ENCODE assay signal across 1 cellular context in the genomic region with DNA sequence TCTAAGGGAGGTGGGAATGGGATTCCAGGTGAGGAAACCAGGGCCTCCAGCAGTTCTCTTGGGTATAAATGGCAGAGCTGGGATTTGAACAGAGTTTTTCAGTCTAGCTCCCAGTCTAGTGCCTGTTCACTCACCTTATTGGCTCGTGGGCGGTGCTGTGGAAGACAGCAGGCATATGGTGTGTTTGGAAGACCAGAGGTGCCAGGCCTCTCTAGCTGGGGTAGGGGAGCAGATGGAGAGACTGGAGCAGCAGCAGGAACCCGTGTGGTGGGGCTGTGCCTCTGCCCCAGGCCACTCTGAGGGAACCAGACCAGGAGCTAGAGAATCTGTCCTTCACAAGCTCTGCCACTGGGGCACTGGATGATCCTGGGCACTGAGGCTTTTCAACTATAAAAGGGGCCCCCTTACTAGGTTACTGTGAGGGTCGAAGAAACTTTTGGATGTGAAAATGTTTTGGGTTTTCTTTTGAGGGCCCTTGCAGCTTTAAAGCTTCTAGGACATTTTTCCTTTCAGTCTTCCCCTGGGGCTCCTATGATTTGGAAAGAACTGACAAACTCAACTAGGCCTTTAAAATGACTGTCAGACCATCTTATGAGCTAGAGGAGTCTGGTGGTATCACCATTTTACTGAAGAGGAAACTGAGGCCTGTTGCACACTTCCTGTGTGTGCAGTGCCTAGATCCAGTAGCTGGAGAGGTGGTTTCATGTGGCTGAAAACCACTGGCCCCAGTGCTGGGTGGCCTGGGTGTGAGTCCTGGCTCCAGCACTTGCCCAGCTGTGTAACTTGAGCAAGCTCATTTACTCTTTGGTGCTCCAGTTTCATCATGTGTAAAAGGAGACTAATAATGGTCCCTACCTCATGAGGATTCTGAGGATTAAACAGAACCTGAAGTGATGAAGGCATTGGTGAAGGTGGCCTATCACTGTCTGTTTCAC.
TF ChIP-seq lines count a peak whose summit lies in the region.

No MANE protein-coding gene starts in this region.

TF ChIP-seq in IMR-90, 13 proteins besides CTCF, POLR2A, EP300 and RAD21 (continued from another document):
- TF ChIP-seq MAZ (IDR thresholded peaks at IDR 0.05; ENCODE audit: borderline replicate concordance, low read depth, low read length) (no peak), SMC3 (IDR thresholded peaks at IDR 0.05; ENCODE audit: low read depth, low read length) (no peak), CEBPB (IDR thresholded peaks at IDR 0.05; ENCODE audit: low read depth, low read length) (no peak), FOS (IDR thresholded peaks at IDR 0.05; ENCODE audit: low read depth, low read length) (no peak), BHLHE40 (IDR thresholded peaks at IDR 0.05; ENCODE audit: low read depth, low read length) (no peak), RCOR1 (IDR thresholded peaks at IDR 0.05; ENCODE audit: insufficient replicate concordance, low read length) (no peak)
- TF ChIP-seq, protein P1, sequence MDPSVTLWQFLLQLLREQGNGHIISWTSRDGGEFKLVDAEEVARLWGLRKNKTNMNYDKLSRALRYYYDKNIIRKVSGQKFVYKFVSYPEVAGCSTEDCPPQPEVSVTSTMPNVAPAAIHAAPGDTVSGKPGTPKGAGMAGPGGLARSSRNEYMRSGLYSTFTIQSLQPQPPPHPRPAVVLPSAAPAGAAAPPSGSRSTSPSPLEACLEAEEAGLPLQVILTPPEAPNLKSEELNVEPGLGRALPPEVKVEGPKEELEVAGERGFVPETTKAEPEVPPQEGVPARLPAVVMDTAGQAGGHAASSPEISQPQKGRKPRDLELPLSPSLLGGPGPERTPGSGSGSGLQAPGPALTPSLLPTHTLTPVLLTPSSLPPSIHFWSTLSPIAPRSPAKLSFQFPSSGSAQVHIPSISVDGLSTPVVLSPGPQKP (IDR thresholded peaks at IDR 0.05; ENCODE audit: borderline replicate concordance, low read depth, low read length), result no peak
- TF ChIP-seq, protein P2, sequence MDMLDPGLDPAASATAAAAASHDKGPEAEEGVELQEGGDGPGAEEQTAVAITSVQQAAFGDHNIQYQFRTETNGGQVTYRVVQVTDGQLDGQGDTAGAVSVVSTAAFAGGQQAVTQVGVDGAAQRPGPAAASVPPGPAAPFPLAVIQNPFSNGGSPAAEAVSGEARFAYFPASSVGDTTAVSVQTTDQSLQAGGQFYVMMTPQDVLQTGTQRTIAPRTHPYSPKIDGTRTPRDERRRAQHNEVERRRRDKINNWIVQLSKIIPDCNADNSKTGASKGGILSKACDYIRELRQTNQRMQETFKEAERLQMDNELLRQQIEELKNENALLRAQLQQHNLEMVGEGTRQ (IDR thresholded peaks at IDR 0.05; ENCODE audit: low read depth, low read length), result no peak
